ENCODE assay signal across 8 cellular contexts in genomic region chr9:96620155-96620514, GRCh38. TPM values are rescaled to one million over a fixed set of nuclear protein-coding genes. Genes with fewer than 3 reads are reported as not detected.
DNase-seq lines count a peak whose midpoint lies in the region; ATAC-seq and TF ChIP-seq lines count a peak whose summit lies in the region.

No MANE protein-coding gene starts in this region.

- TF ChIP-seq CTCF in HCT116 (IDR thresholded peaks at IDR 0.05 in 2 of 3, conservative IDR thresholded peaks at IDR 0.05 in 1 of 3; ENCODE audit: borderline replicate concordance in 1 of 3, insufficient read depth in 1 of 3, low read depth in 2 of 3, low read length in 2 of 3) (no peak), hepatocyte (IDR thresholded peaks at IDR 0.05; ENCODE audit: poor library complexity) (no peak)
- TF ChIP-seq CTCF in activated CD8-positive, alpha-beta T cell treated with anti-CD3 and anti-CD28 coated beads for 36 hours (IDR thresholded peaks at IDR 0.05) = no peak

- peak overlapping the region; percentile 73; the same call in 1 of the 2 replicates for H3K27ac ChIP-seq in HCT116 (ENCODE audit: low read depth, low read length)
- peak overlapping the region; percentile 63 for H3K27ac ChIP-seq in hepatocyte
- H3K27ac ChIP-seq in skeletal muscle tissue (ENCODE audit: low read depth, low read length) = no peak overlapping the region

- no peak for ATAC-seq in HCT116
- ATAC-seq in activated CD8-positive, alpha-beta T cell treated with anti-CD3 and anti-CD28 coated beads for 36 hours = no peak
- no peak for ATAC-seq in HG02588 (IDR thresholded peaks at IDR 0.05; ENCODE audit: unreplicated experiment)
- ATAC-seq in GM18909 (IDR thresholded peaks at IDR 0.05; ENCODE audit: poor library complexity, unreplicated experiment) = no peak
- no peak for ATAC-seq in GM18519 (IDR thresholded peaks at IDR 0.05; ENCODE audit: low FRiP score, unreplicated experiment)

- POLR2A ChIA-PET in HCT116 (lab: Charles Lee) = no interaction called here
- POLR2A ChIA-PET in activated CD8-positive, alpha-beta T cell treated with anti-CD3 and anti-CD28 coated beads for 36 hours (lab: Charles Lee) = no interaction called here

- peaks cover 47% of the 10 kb centered on the region for H3K27me3 Mint-ChIP-seq in activated CD8-positive, alpha-beta T cell treated with anti-CD3 and anti-CD28 coated beads for 36 hours

- H3K9me2 ChIP-seq in HCT116 (ENCODE audit: insufficient read depth) (no peaks in the 10 kb centered on the region), hepatocyte (replicated peaks; ENCODE audit: insufficient read depth) (no peaks in the 10 kb centered on the region)

- H3K4me3 ChIP-seq in HCT116 (replicated peaks in 1 of 2; ENCODE audit: low read depth in 1 of 2, low read length in 2 of 2) = peak overlapping the region; percentile 57
- H3K4me3 ChIP-seq in hepatocyte = peak overlapping the region; percentile 25
- H3K4me3 ChIP-seq in skeletal muscle tissue (ENCODE audit: low read length in 3 of 3) = peak overlapping the region; percentile 48 to 67 (median 58)

- H4K20me1 ChIP-seq in HCT116 (ENCODE audit: insufficient read depth) (no peaks in the 10 kb centered on the region), hepatocyte (ENCODE audit: insufficient read depth, poor library complexity, severe bottlenecking) (no peaks in the 10 kb centered on the region)

- peak overlapping the region; percentile 60 for H3K4me3 Mint-ChIP-seq in activated CD8-positive, alpha-beta T cell treated with anti-CD3 and anti-CD28 coated beads for 36 hours

- H3K9me3 Mint-ChIP-seq in activated CD8-positive, alpha-beta T cell treated with anti-CD3 and anti-CD28 coated beads for 36 hours = no peaks in the 10 kb centered on the region

- TF ChIP-seq POLR2A in HCT116 (IDR thresholded peaks at IDR 0.05; ENCODE audit: borderline replicate concordance, extremely low read depth, insufficient read depth, insufficient read length) = no peak

- no peaks in the 10 kb centered on the region for H3K36me3 Mint-ChIP-seq in activated CD8-positive, alpha-beta T cell treated with anti-CD3 and anti-CD28 coated beads for 36 hours (ENCODE audit: low read depth)

- DNase-seq in HCT116 (ENCODE audit: low read depth, low spot score) = no peak
- DNase-seq in activated CD8-positive, alpha-beta T cell treated with anti-CD3 and anti-CD28 coated beads for 36 hours = no peak
- no peak for DNase-seq in hepatocyte (ENCODE audit: low spot score)
- DNase-seq in NCI-H526 (lab: John Stamatoyannopoulos, UW) = no peak

- RAD21 ChIA-PET in HCT116 (lab: Charles Lee; ENCODE audit: low non-redundant PET in 1 of 2, low total read pairs in 2 of 2, uncharacterized antibody in 2 of 2, unreplicated experiment in 2 of 2) = no interaction called here

- peaks cover 11% of the 10 kb centered on the region for H3K4me1 Mint-ChIP-seq in activated CD8-positive, alpha-beta T cell treated with anti-CD3 and anti-CD28 coated beads for 36 hours (ENCODE audit: low read depth)

- WGBS in hepatocyte (ENCODE audit: low lambda C conversion rate, missing lambda C conversion rate) = 46% methylated on average over 11 of the region's 11 CpGs

- peak overlapping the region; percentile 82 for H3K4me2 ChIP-seq in HCT116 (ENCODE audit: low read length)
- H3K4me2 ChIP-seq in hepatocyte = peak overlapping the region; percentile 66

- H3K4me1 ChIP-seq in HCT116 (ENCODE audit: control insufficient read depth in 1 of 2, insufficient read depth in 2 of 2, low read length in 2 of 2) = peaks cover 11 to 24% of the 10 kb centered on the region in 2 experiments; a peak in 3 of 4 replicates
- H3K4me1 ChIP-seq in hepatocyte (ENCODE audit: insufficient read depth) = peaks cover 5% of the 10 kb centered on the region
- peaks cover 6 to 16% (median 11%) of the 10 kb centered on the region in 3 donors for H3K4me1 ChIP-seq in skeletal muscle tissue (ENCODE audit: control insufficient read depth in 3 of 3, insufficient read depth in 3 of 3, low read length in 3 of 3)

- H2AFZ ChIP-seq in HCT116 (ENCODE audit: low read depth, low read length, poor library complexity, severe bottlenecking) (peak overlapping the region; percentile 100), hepatocyte (peak overlapping the region; percentile 48)

- H3K9ac ChIP-seq in HCT116 (ENCODE audit: low read length) (peak overlapping the region; percentile 54), skeletal muscle tissue (ENCODE audit: low read depth in 1 of 3, low read length in 3 of 3) (no peak overlapping the region)

- H3K36me3 ChIP-seq in HCT116 (ENCODE audit: control insufficient read depth in 1 of 2, insufficient read depth in 2 of 2, low read length in 2 of 2) = no peaks in the 10 kb centered on the region
- H3K36me3 ChIP-seq in hepatocyte (replicated peaks; ENCODE audit: insufficient read depth, low read depth) = no peaks in the 10 kb centered on the region
- H3K36me3 ChIP-seq in skeletal muscle tissue (ENCODE audit: control insufficient read depth in 3 of 3, insufficient read depth in 3 of 3, low read length in 3 of 3) = no peaks in the 10 kb centered on the region

- H3K27me3 ChIP-seq in HCT116 (ENCODE audit: insufficient read depth, low read length) (no peaks in the 10 kb centered on the region), hepatocyte (no peaks in the 10 kb centered on the region), skeletal muscle tissue (ENCODE audit: control insufficient read depth in 3 of 3, insufficient read depth in 3 of 3, low read length in 3 of 3) (no peaks in the 10 kb centered on the region)

- no peaks in the 10 kb centered on the region for H3K9me3 ChIP-seq in HCT116 (ENCODE audit: control insufficient read depth in 1 of 2, insufficient read depth in 1 of 2, low read depth in 1 of 2, low read length in 2 of 2)
- no peaks in the 10 kb centered on the region for H3K9me3 ChIP-seq in hepatocyte (ENCODE audit: low read depth)
- no peaks in the 10 kb centered on the region for H3K9me3 ChIP-seq in skeletal muscle tissue (ENCODE audit: control insufficient read depth in 3 of 3, low read length in 3 of 3)

- no peak for TF ChIP-seq RAD21 in HCT116 (IDR thresholded peaks at IDR 0.05; ENCODE audit: low read depth)

- CTCF ChIA-PET in HCT116 (lab: Charles Lee) = no interaction called here
- CTCF ChIA-PET in activated CD8-positive, alpha-beta T cell treated with anti-CD3 and anti-CD28 coated beads for 36 hours (lab: Charles Lee) = no interaction called here

- H3K79me2 ChIP-seq in HCT116 (ENCODE audit: insufficient read depth, low read length) (peaks cover 37% of the 10 kb centered on the region), hepatocyte (peaks cover 30% of the 10 kb centered on the region)

- intact Hi-C loops in HCT116 (cut with micrococcal nuclease) = no loop called here
- intact Hi-C loops in activated CD8-positive, alpha-beta T cell treated with anti-CD3 and anti-CD28 coated beads for 36 hours (cut with micrococcal nuclease) = no loop called here

- no peak overlapping the region for H3K27ac Mint-ChIP-seq in activated CD8-positive, alpha-beta T cell treated with anti-CD3 and anti-CD28 coated beads for 36 hours

- TSS peak; percentile 56 for BruUV-seq in HCT116 (replicated peaks; lab: Mats Ljungman, UMichigan)

TF ChIP-seq in HCT116, 20 proteins besides CTCF, POLR2A, EP300 and RAD21:
- TF ChIP-seq JUND (IDR thresholded peaks at IDR 0.05) (0 out of 2 replicates have a peak, but pooled peaks have one; percentile 1), TCF7L2 (IDR thresholded peaks at IDR 0.05; ENCODE audit: borderline replicate concordance, extremely low read depth, insufficient read depth, insufficient read length) (no peak), YY1 (IDR thresholded peaks at IDR 0.05; ENCODE audit: extremely low read depth, insufficient replicate concordance, low read depth, low read length) (no peak)
- TF ChIP-seq, protein P1, sequence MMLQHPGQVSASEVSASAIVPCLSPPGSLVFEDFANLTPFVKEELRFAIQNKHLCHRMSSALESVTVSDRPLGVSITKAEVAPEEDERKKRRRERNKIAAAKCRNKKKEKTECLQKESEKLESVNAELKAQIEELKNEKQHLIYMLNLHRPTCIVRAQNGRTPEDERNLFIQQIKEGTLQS (IDR thresholded peaks at IDR 0.05) = no peak
- TF ChIP-seq, protein P2, sequence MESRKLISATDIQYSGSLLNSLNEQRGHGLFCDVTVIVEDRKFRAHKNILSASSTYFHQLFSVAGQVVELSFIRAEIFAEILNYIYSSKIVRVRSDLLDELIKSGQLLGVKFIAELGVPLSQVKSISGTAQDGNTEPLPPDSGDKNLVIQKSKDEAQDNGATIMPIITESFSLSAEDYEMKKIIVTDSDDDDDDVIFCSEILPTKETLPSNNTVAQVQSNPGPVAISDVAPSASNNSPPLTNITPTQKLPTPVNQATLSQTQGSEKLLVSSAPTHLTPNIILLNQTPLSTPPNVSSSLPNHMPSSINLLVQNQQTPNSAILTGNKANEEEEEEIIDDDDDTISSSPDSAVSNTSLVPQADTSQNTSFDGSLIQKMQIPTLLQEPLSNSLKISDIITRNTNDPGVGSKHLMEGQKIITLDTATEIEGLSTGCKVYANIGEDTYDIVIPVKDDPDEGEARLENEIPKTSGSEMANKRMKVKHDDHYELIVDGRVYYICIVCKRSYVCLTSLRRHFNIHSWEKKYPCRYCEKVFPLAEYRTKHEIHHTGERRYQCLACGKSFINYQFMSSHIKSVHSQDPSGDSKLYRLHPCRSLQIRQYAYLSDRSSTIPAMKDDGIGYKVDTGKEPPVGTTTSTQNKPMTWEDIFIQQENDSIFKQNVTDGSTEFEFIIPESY (IDR thresholded peaks at IDR 0.05; ENCODE audit: extremely low read depth, insufficient replicate concordance, low read length) = no peak
TF ChIP-seq in HCT116: peak in this region for 1.

RNA-seq across cellular contexts. Expression of gene CDC14B, which starts 0.5 kb away (rescaled TPM):
- total RNA-seq in HCT116 (2021; ENCODE audit: unreplicated experiment) (21.6 TPM), hepatocyte (26.2 and 33.4 TPM in 2 replicates), skeletal muscle tissue (45.9 TPM)
- polyA plus RNA-seq in HCT116 (2012) = 6.5 and 8.8 TPM in 2 replicates
- total RNA-seq in activated CD8-positive, alpha-beta T cell treated with anti-CD3 and anti-CD28 coated beads for 36 hours = under 1 TPM; 0.27 to 0.54 TPM
- polyA plus RNA-seq in hepatocyte = 11.4 and 15.1 TPM in 2 replicates

RNA-seq across cellular contexts. Expression of gene PRXL2C, which starts 35.0 kb away (rescaled TPM):
- total RNA-seq in HCT116 (2021; ENCODE audit: unreplicated experiment) (10.4 TPM), hepatocyte (11.0 and 11.4 TPM in 2 replicates), skeletal muscle tissue (16.7 TPM)
- 4.2 and 5.2 TPM in 2 replicates for polyA plus RNA-seq in HCT116 (2012)
- total RNA-seq in activated CD8-positive, alpha-beta T cell treated with anti-CD3 and anti-CD28 coated beads for 36 hours = 1 to 10 TPM; 2.5 to 5.2 TPM
- polyA plus RNA-seq in hepatocyte = 8.8 and 11.6 TPM in 2 replicates

Comparison
In these comparisons a context has a peak if more than half of its experiments do, and no peak if none do; other contexts are left out.
1. RNA of gene CDC14B, which starts 0.5 kb away (total RNA-seq): 45.9 TPM in skeletal muscle tissue (single experiment), 26.2 to 33.4 TPM in hepatocyte and 21.6 TPM in HCT116 (single experiment); 0.27 to 0.54 TPM in activated CD8-positive, alpha-beta T cell treated with anti-CD3 and anti-CD28 coated beads for 36 hours; every median in the first group is over 10 times any median in the second.
2. Peak in every context shown above with its lines, with median percentiles within 50 percentile points of each other: H3K4me3 ChIP-seq.